ENCODE assay signal across 9 cellular contexts in the genomic region with DNA sequence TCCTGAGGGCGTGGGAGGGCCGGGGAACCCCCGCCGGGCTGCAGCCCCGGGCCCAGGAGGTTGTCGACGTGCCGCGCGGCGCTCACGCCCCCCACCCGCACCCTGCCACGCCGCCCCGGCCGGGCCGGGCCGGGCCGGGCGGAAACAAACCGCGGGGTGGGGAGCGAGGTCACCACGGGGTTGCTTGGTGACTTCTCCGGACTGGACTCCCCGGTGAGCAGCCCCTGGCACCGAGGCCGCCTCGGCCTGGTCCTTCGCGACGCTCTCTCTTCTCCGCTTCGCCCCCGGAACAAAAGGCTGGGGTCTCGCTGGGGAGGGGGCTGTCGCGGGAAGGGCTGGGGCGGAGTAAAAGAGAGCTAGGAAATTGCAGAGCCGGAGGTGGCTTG. TPM values are rescaled to one million over a fixed set of nuclear protein-coding genes. Genes with fewer than 3 reads are reported as not detected.
DNase-seq lines count a peak whose midpoint lies in the region; ATAC-seq and TF ChIP-seq lines count a peak whose summit lies in the region.
"Had no signal": no experiment of that assay in that cellular context is flagged by ENCODE, and none has a peak within 500 bp of the region (broad histone marks: within the 10 kb centered on the region; RNA-seq: fewer than 3 reads in every experiment).

No MANE protein-coding gene starts in this region.

- H3K9ac ChIP-seq in mucosa of stomach (ENCODE audit: low read length), result peak overlapping the region; percentile 69

- TF ChIP-seq CTCF in activated CD8-positive, alpha-beta T cell treated with anti-CD3 and anti-CD28 coated beads for 36 hours (IDR thresholded peaks at IDR 0.05), result no peak
- TF ChIP-seq CTCF in endothelial cell (IDR thresholded peaks at IDR 0.05; ENCODE audit: unreplicated experiment), result no peak
- TF ChIP-seq CTCF in type B pancreatic cell (conservative IDR thresholded peaks at IDR 0.05), result no peak

- H3K4me1 Mint-ChIP-seq in activated CD8-positive, alpha-beta T cell treated with anti-CD3 and anti-CD28 coated beads for 36 hours (ENCODE audit: low read depth), result peaks cover 9% of the 10 kb centered on the region
- H3K4me1 Mint-ChIP-seq in activated CD8-positive, alpha-beta T cell treated with anti-CD3 and anti-CD28 coated beads, Interleukin-2, amount 10 ng/mL, durations not matched to agents 7 days and 5 days (ENCODE audit: low read depth), result peaks cover 7% of the 10 kb centered on the region
- H3K4me1 Mint-ChIP-seq in endothelial cell (ENCODE audit: unreplicated experiment) (peaks cover 10% of the 10 kb centered on the region), type B pancreatic cell (ENCODE audit: unreplicated experiment) (no peaks in the 10 kb centered on the region)

- H3K9me3 ChIP-seq in mucosa of stomach (ENCODE audit: control insufficient read depth, low read length), result no peaks in the 10 kb centered on the region

- intact Hi-C loops in activated CD8-positive, alpha-beta T cell treated with anti-CD3 and anti-CD28 coated beads for 36 hours (cut with micrococcal nuclease), result no loop called here

- H3K36me3 ChIP-seq in mucosa of stomach (ENCODE audit: control insufficient read depth, insufficient read depth, low read length), result no peaks in the 10 kb centered on the region

- no peak overlapping the region for H3K27ac Mint-ChIP-seq in activated CD8-positive, alpha-beta T cell treated with anti-CD3 and anti-CD28 coated beads for 36 hours
- H3K27ac Mint-ChIP-seq in activated CD8-positive, alpha-beta T cell treated with anti-CD3 and anti-CD28 coated beads, Interleukin-2, amount 10 ng/mL, durations not matched to agents 7 days and 5 days, result no peak overlapping the region
- H3K27ac Mint-ChIP-seq in endothelial cell (ENCODE audit: unreplicated experiment), result no peak overlapping the region
- H3K27ac Mint-ChIP-seq in type B pancreatic cell, result no peak overlapping the region

- H3K4me1 ChIP-seq in mucosa of stomach (ENCODE audit: control insufficient read depth, insufficient read depth, low read length), result peaks cover 22% of the 10 kb centered on the region

- H3K9me3 Mint-ChIP-seq in activated CD8-positive, alpha-beta T cell treated with anti-CD3 and anti-CD28 coated beads for 36 hours, result no peaks in the 10 kb centered on the region
- no peaks in the 10 kb centered on the region for H3K9me3 Mint-ChIP-seq in activated CD8-positive, alpha-beta T cell treated with anti-CD3 and anti-CD28 coated beads, Interleukin-2, amount 10 ng/mL, durations not matched to agents 7 days and 5 days (ENCODE audit: insufficient read depth)
- H3K9me3 Mint-ChIP-seq in endothelial cell (ENCODE audit: unreplicated experiment) (no peaks in the 10 kb centered on the region), type B pancreatic cell (no peaks in the 10 kb centered on the region)

- peaks cover 19% of the 10 kb centered on the region for H3K27me3 ChIP-seq in mucosa of stomach (ENCODE audit: control insufficient read depth, insufficient read depth, low read length)

- H3K4me3 ChIP-seq in mucosa of stomach (ENCODE audit: low read length), result peak overlapping the region; percentile 62

- CTCF ChIA-PET in activated CD8-positive, alpha-beta T cell treated with anti-CD3 and anti-CD28 coated beads for 36 hours (lab: Charles Lee), result no interaction called here
- CTCF ChIA-PET in activated CD8-positive, alpha-beta T cell treated with anti-CD3 and anti-CD28 coated beads, Interleukin-2, amount 10 ng/mL, durations not matched to agents 7 days and 5 days (lab: Charles Lee), result no interaction called here

- peaks cover 63% of the 10 kb centered on the region for H3K27me3 Mint-ChIP-seq in activated CD8-positive, alpha-beta T cell treated with anti-CD3 and anti-CD28 coated beads for 36 hours
- H3K27me3 Mint-ChIP-seq in activated CD8-positive, alpha-beta T cell treated with anti-CD3 and anti-CD28 coated beads, Interleukin-2, amount 10 ng/mL, durations not matched to agents 7 days and 5 days (ENCODE audit: low read depth), result peaks cover 72% of the 10 kb centered on the region
- peaks cover 6% of the 10 kb centered on the region for H3K27me3 Mint-ChIP-seq in endothelial cell (ENCODE audit: unreplicated experiment)
- H3K27me3 Mint-ChIP-seq in type B pancreatic cell, result peaks cover 79% of the 10 kb centered on the region

- peak overlapping the region; percentile 33 for H3K4me3 Mint-ChIP-seq in activated CD8-positive, alpha-beta T cell treated with anti-CD3 and anti-CD28 coated beads for 36 hours
- H3K4me3 Mint-ChIP-seq in activated CD8-positive, alpha-beta T cell treated with anti-CD3 and anti-CD28 coated beads, Interleukin-2, amount 10 ng/mL, durations not matched to agents 7 days and 5 days, result no peak overlapping the region
- peak overlapping the region; percentile 86 for H3K4me3 Mint-ChIP-seq in endothelial cell (ENCODE audit: unreplicated experiment)
- peak overlapping the region; percentile 81 for H3K4me3 Mint-ChIP-seq in type B pancreatic cell

- peak; percentile 3 for DNase-seq in activated CD8-positive, alpha-beta T cell treated with anti-CD3 and anti-CD28 coated beads for 36 hours
- DNase-seq in activated CD8-positive, alpha-beta T cell treated with anti-CD3 and anti-CD28 coated beads, Interleukin-2, amount 10 ng/mL, durations not matched to agents 7 days and 5 days, result no peak
- no peak for DNase-seq in endothelial cell (ENCODE audit: low spot score)
- DNase-seq in type B pancreatic cell (ENCODE audit: extremely low spot score, unreplicated experiment), result no peak
- DNase-seq in SIG-M5 treated with dmso at 0.1 percent for 504 hours (lab: John Stamatoyannopoulos, UW; ENCODE audit: unreplicated experiment), result no peak
- DNase-seq in NCI-H446 treated with DMSO at 0.1 percent for 48 hours (lab: John Stamatoyannopoulos, UW), result no peak
- DNase-seq: activated effector memory CD4-positive, alpha-beta T cell treated with Interleukin-2 at 50 U/mL for 16 hours had no signal

- no peaks in the 10 kb centered on the region for H3K36me3 Mint-ChIP-seq in activated CD8-positive, alpha-beta T cell treated with anti-CD3 and anti-CD28 coated beads for 36 hours (ENCODE audit: low read depth)
- no peaks in the 10 kb centered on the region for H3K36me3 Mint-ChIP-seq in activated CD8-positive, alpha-beta T cell treated with anti-CD3 and anti-CD28 coated beads, Interleukin-2, amount 10 ng/mL, durations not matched to agents 7 days and 5 days (ENCODE audit: low read depth)
- H3K36me3 Mint-ChIP-seq in endothelial cell (ENCODE audit: low read depth, unreplicated experiment), result peaks cover 5% of the 10 kb centered on the region
- no peaks in the 10 kb centered on the region for H3K36me3 Mint-ChIP-seq in type B pancreatic cell

- POLR2A ChIA-PET in activated CD8-positive, alpha-beta T cell treated with anti-CD3 and anti-CD28 coated beads for 36 hours (lab: Charles Lee), result no interaction called here
- POLR2A ChIA-PET in activated CD8-positive, alpha-beta T cell treated with anti-CD3 and anti-CD28 coated beads, Interleukin-2, amount 10 ng/mL, durations not matched to agents 7 days and 5 days (lab: Charles Lee), result no interaction called here

- no peak for ATAC-seq in activated CD8-positive, alpha-beta T cell treated with anti-CD3 and anti-CD28 coated beads for 36 hours
- ATAC-seq in activated CD8-positive, alpha-beta T cell treated with anti-CD3 and anti-CD28 coated beads, Interleukin-2, amount 10 ng/mL, durations not matched to agents 7 days and 5 days, result no peak
- no peak for ATAC-seq in GM21737 (IDR thresholded peaks at IDR 0.05; ENCODE audit: unreplicated experiment)

RNA-seq across cellular contexts. Expression of a gene that starts 0.5 kb away (rescaled TPM):
- total RNA-seq in activated CD8-positive, alpha-beta T cell treated with anti-CD3 and anti-CD28 coated beads for 36 hours, result not detected
- not detected for total RNA-seq in activated CD8-positive, alpha-beta T cell treated with anti-CD3 and anti-CD28 coated beads, Interleukin-2, amount 10 ng/mL, durations not matched to agents 7 days and 5 days
- 1.5 TPM for total RNA-seq in endothelial cell (ENCODE audit: unreplicated experiment)
- total RNA-seq in type B pancreatic cell (ENCODE audit: low replicate concordance), result 1.7 TPM in 2 replicates
